8 cellular contexts compared by ENCODE assay signal in genomic region chr1:155321577-155322497, GRCh38. TPM values are rescaled to one million over a fixed set of nuclear protein-coding genes. Genes with fewer than 3 reads are reported as not detected.
A peak's percentile ranks its signal among the peaks of the same experiment; 100 is the strongest.
DNase-seq lines count a peak whose midpoint lies in the region; ATAC-seq, FAIRE-seq and TF ChIP-seq lines count a peak whose summit lies in the region.

No MANE protein-coding gene starts in this region.

- in situ Hi-C loops in IMR-90 (cut with MboI; ENCODE audit: low sequenced_read_pairs), result no loop called here

- WGBS in A549 (ENCODE audit: missing lambda C conversion rate), result 74% methylated on average over 25 of the region's 29 CpGs
- WGBS in IMR-90 (ENCODE audit: extremely low coverage in 2 of 2, insufficient read length in 1 of 2), 2 experiments, result 35% methylated on average over 6 of the region's 29 CpGs; no CpG with 5 or more reads in 1 of the 2 experiments

- no peak for TF ChIP-seq EP300 in A549 (IDR thresholded peaks at IDR 0.05)

- H3K4ac ChIP-seq in IMR-90 (ENCODE audit: low read depth, low read length), result peak overlapping the region; percentile 69

- H3K56ac ChIP-seq in IMR-90 (ENCODE audit: extremely low read depth, insufficient read depth, low read length), result no peak overlapping the region

- H3K4me1 ChIP-seq in A549 (peaks cover 20% of the 10 kb centered on the region), IMR-90 (ENCODE audit: control insufficient read depth, insufficient read depth, low read length) (peaks cover 18% of the 10 kb centered on the region; the same call in 1 of the 2 replicates), mucosa of rectum (ENCODE audit: control insufficient read depth in 2 of 2, insufficient read depth in 2 of 2, low read length in 2 of 2) (peaks cover 34 to 38% of the 10 kb centered on the region in 2 donors)

- TF ChIP-seq RAD21 in A549 (conservative IDR thresholded peaks at IDR 0.05 in 1 of 2, IDR thresholded peaks at IDR 0.05 in 1 of 2) (no peak), IMR-90 (IDR thresholded peaks at IDR 0.05; ENCODE audit: low read length) (no peak)

- intact Hi-C loops in IMR-90 (cut with micrococcal nuclease), result loop anchor here (2.0 to 10.0 kb wide), 4 partner anchors 49 to 325 kb away; partner anchors contain the start of genes CLK2, MTX1 and THBS3

- dilution Hi-C loops in IMR-90 (cut with HindIII; ENCODE audit: low sequenced_read_pairs, unreplicated experiment), result no loop called here

- CTCF ChIA-PET in A549 (lab: Yijun Ruan, JAX) (interaction anchor here (0.6 to 7.7 kb wide), 17 partner anchors 9 to 403 kb away, joined by 3 to 149 read pairs (median 5); partner anchors contain the start of genes FDPS, PKLR and SCAMP3), IMR-90 (lab: Yijun Ruan, JAX) (interaction anchor here (1.2 kb wide), 1 partner anchor 71 kb away, joined by 6 read pairs; no protein-coding TSS in a partner anchor)

- H4K5ac ChIP-seq in IMR-90 (ENCODE audit: low read depth, low read length), result no peak overlapping the region

- H2AK5ac ChIP-seq in IMR-90 (ENCODE audit: low read depth, low read length), result peak overlapping the region; percentile 71; the same call in 1 of the 2 replicates

- POLR2A ChIA-PET in A549 (lab: Yijun Ruan, JAX), result interaction anchor here (0.6 to 2.3 kb wide), 3 partner anchors 49 to 1375 kb away, joined by 3 to 7 read pairs (median 4); partner anchors contain the start of genes CLK2 and DENND4B
- POLR2A ChIA-PET in IMR-90 (lab: Charles Lee; ENCODE audit: unreplicated experiment), result no interaction called here

- peak overlapping the region; percentile 29 to 54; a peak in 2 of 4 replicates for H4K8ac ChIP-seq in IMR-90 (ENCODE audit: low read depth in 2 of 2, low read length in 2 of 2)

- H3K14ac ChIP-seq in IMR-90 (replicated peaks; ENCODE audit: low read depth, low read length), result peak overlapping the region; percentile 3; the same call in 1 of the 2 replicates

- H2AFZ ChIP-seq in IMR-90 (replicated peaks; ENCODE audit: low read length, poor library complexity), result peak overlapping the region; percentile 64

- no peak overlapping the region for H2BK120ac ChIP-seq in IMR-90 (ENCODE audit: low read depth, low read length)

- H3K18ac ChIP-seq in IMR-90 (ENCODE audit: low read depth, low read length), result no peak overlapping the region

- peak overlapping the region; percentile 71 for H3K4me3 ChIP-seq in A549
- H3K4me3 ChIP-seq in IMR-90 (ENCODE audit: insufficient read depth, low read depth, low read length), result peak overlapping the region; percentile 90
- H3K4me3 ChIP-seq in mucosa of rectum (ENCODE audit: low read length in 2 of 2), result peak overlapping the region; percentile 70 to 75

- no peak overlapping the region for H2BK5ac ChIP-seq in IMR-90 (ENCODE audit: low read depth, low read length, poor library complexity, severe bottlenecking)

- H3K36me3 Mint-ChIP-seq in central memory CD8-positive, alpha-beta T cell (ENCODE audit: insufficient read depth), result peaks cover 12% of the 10 kb centered on the region

- H3K4me2 ChIP-seq in A549, result peak overlapping the region; percentile 80
- H3K4me2 ChIP-seq in IMR-90 (ENCODE audit: low read depth, low read length), result peak overlapping the region; percentile 91

- peaks cover 20% of the 10 kb centered on the region for H4K20me1 ChIP-seq in IMR-90 (ENCODE audit: insufficient read depth, low read length)

- FAIRE-seq in A549 (lab: Jason Lieb, UNC), result no peak

- no peak overlapping the region; the same call in 1 of the 2 replicates for H4K91ac ChIP-seq in IMR-90 (ENCODE audit: insufficient read depth, low read depth, low read length)

- ATAC-seq in A549 (no peak), IMR-90 (ENCODE audit: low read depth) (no peak)
- ATAC-seq in central memory CD8-positive, alpha-beta T cell (replicated peaks; ENCODE audit: extremely low read depth, poor library complexity, severe bottlenecking), result no peak

- peak overlapping the region; percentile 89 for H3K23ac ChIP-seq in IMR-90 (ENCODE audit: low read depth, low read length)

- TF ChIP-seq POLR2A in A549 (IDR thresholded peaks at IDR 0.05; ENCODE audit: low read length) (no peak), IMR-90 (IDR thresholded peaks at IDR 0.05; ENCODE audit: low read depth, low read length) (no peak)

- peaks cover 16% of the 10 kb centered on the region; the same call in 1 of the 2 replicates for H3K9me1 ChIP-seq in IMR-90 (ENCODE audit: insufficient read depth, low read length)

- H2BK15ac ChIP-seq in IMR-90 (ENCODE audit: low read depth, low read length), result no peak overlapping the region

- no peaks in the 10 kb centered on the region for H3K9me3 Mint-ChIP-seq in central memory CD8-positive, alpha-beta T cell

- H3K36me3 ChIP-seq in IMR-90 (ENCODE audit: control insufficient read depth, insufficient read depth, low read length) (peaks cover 17% of the 10 kb centered on the region), mucosa of rectum (ENCODE audit: control insufficient read depth in 2 of 2, insufficient read depth in 2 of 2, low read length in 2 of 2) (peaks cover 18 to 24% of the 10 kb centered on the region in 2 donors)

- H3K27ac ChIP-seq in A549, result peak overlapping the region in 1 of 2 experiments; percentile 98; a peak in 4 of 6 replicates
- H3K27ac ChIP-seq in IMR-90 (ENCODE audit: insufficient read depth, low read length), result 0 out of 2 replicates have a peak overlapping the region, but pooled peaks have one; percentile 11
- peak overlapping the region in 1 of 2 donors; percentile 100 for H3K27ac ChIP-seq in mucosa of rectum (ENCODE audit: low read depth in 2 of 2, low read length in 2 of 2)

- peak overlapping the region; percentile 73 for H3K9ac ChIP-seq in IMR-90 (ENCODE audit: low read depth, low read length)
- H3K9ac ChIP-seq in mucosa of rectum (ENCODE audit: low read depth in 1 of 2, low read length in 2 of 2), result peak overlapping the region; percentile 18 to 56

- no peaks in the 10 kb centered on the region for H3K27me3 Mint-ChIP-seq in central memory CD8-positive, alpha-beta T cell

- peaks cover 20% of the 10 kb centered on the region for H3K4me1 Mint-ChIP-seq in central memory CD8-positive, alpha-beta T cell

- no TSS peak for BruUV-seq in IMR-90 (replicated peaks; lab: Mats Ljungman, UMichigan)

- DNase-seq in A549 (ENCODE audit: low read depth in 1 of 2, low spot score in 1 of 2) (no peak), IMR-90 (no peak), AML-193 (lab: John Stamatoyannopoulos, UW) (no peak), T1000 (lab: John Stamatoyannopoulos, UW) (no peak), kidney glomerular epithelial cell (lab: John Stamatoyannopoulos, UW) (no peak)
- no peak for DNase-seq in central memory CD8-positive, alpha-beta T cell (ENCODE audit: low spot score in 2 of 2)
- no peak for DNase-seq in stimulated activated CD4-positive, alpha-beta T cell treated with anti-CD3 and anti-CD28 coated beads, Interleukin-2, amount 100 ng/mL, for 24 hours

- H3K4me3 Mint-ChIP-seq in central memory CD8-positive, alpha-beta T cell, result peak overlapping the region; percentile 84

- no peak for TF ChIP-seq CTCF in A549 (IDR thresholded peaks at IDR 0.05)
- TF ChIP-seq CTCF in IMR-90 (conservative IDR thresholded peaks at IDR 0.05; ENCODE audit: low read depth, low read length), result no peak

- no peak overlapping the region for H3K27ac Mint-ChIP-seq in central memory CD8-positive, alpha-beta T cell (ENCODE audit: low read depth)

- H3K9me3 ChIP-seq in A549 (no peaks in the 10 kb centered on the region), IMR-90 (ENCODE audit: control insufficient read depth, insufficient read depth, low read length) (no peaks in the 10 kb centered on the region), mucosa of rectum (ENCODE audit: control insufficient read depth in 2 of 2, low read length in 2 of 2) (no peaks in the 10 kb centered on the region)

- peak overlapping the region; percentile 96 for H2AK9ac ChIP-seq in IMR-90 (replicated peaks; ENCODE audit: low read depth, low read length, poor library complexity)

- no peaks in the 10 kb centered on the region for H3K27me3 ChIP-seq in IMR-90 (ENCODE audit: control insufficient read depth, insufficient read depth, low read length)
- no peaks in the 10 kb centered on the region for H3K27me3 ChIP-seq in mucosa of rectum (ENCODE audit: control insufficient read depth in 2 of 2, insufficient read depth in 2 of 2, low read length in 2 of 2)

- H2BK20ac ChIP-seq in IMR-90 (ENCODE audit: low read depth, low read length), result no peak overlapping the region

- H3K79me1 ChIP-seq in IMR-90 (ENCODE audit: low read depth in 1 of 2, low read length in 2 of 2), result peaks cover 9 to 60% of the 10 kb centered on the region in 2 experiments

RNA-seq across cellular contexts. Expression of gene RUSC1, which starts 1.1 kb away (rescaled TPM):
- polyA plus RNA-seq in A549 (2011; rRNA removed), result 27.8 and 29.1 TPM in 2 replicates
- 49.7 and 73.5 TPM in 2 replicates for polyA plus RNA-seq in A549 (2012; cell fraction: cytosol; rRNA removed)
- polyA plus RNA-seq in A549 (2012; cell fraction: nucleus; rRNA removed), result 120 and 139 TPM in 2 replicates
- 27.5 to 32.2 TPM (median 30.9 TPM) in 3 replicates for polyA plus RNA-seq in A549 (2017; fragmentation: RNase III; extraction: RNeasy Plus Mini Kit Qiagen cat#74134 plus additional on column Dnase treatment)
- 17.2 and 19.7 TPM in 2 replicates for polyA minus RNA-seq in A549 (2011; rRNA and poly(A)+ RNA removed)
- total RNA-seq in IMR-90 (2012; rRNA removed), result 4.1 and 4.2 TPM in 2 replicates
- polyA plus RNA-seq in IMR-90 (2012; rRNA removed), result 31.4 and 32.7 TPM in 2 replicates
- 20.7 and 29.2 TPM in 2 replicates for polyA plus RNA-seq in IMR-90 (2012; cell fraction: cytosol; rRNA removed)
- 92.9 and 175 TPM in 2 replicates for polyA plus RNA-seq in IMR-90 (2012; cell fraction: nucleus; rRNA removed; ENCODE audit: low replicate concordance)

RNA-seq across cellular contexts. Expression of gene FDPS, which starts 13.2 kb away (rescaled TPM):
- polyA plus RNA-seq in A549 (2011; rRNA removed) (143 and 148 TPM in 2 replicates), A549 (2017; fragmentation: RNase III; extraction: RNeasy Plus Mini Kit Qiagen cat#74134 plus additional on column Dnase treatment) (176 to 228 TPM (median 205 TPM) in 3 replicates), IMR-90 (2012; rRNA removed) (183 and 186 TPM in 2 replicates)
- polyA plus RNA-seq in A549 (2012; cell fraction: cytosol; rRNA removed), result 166 and 178 TPM in 2 replicates
- polyA plus RNA-seq in A549 (2012; cell fraction: nucleus; rRNA removed), result 150 and 235 TPM in 2 replicates
- polyA minus RNA-seq in A549 (2011; rRNA and poly(A)+ RNA removed), result 86.7 and 96.2 TPM in 2 replicates
- 176 and 191 TPM in 2 replicates for total RNA-seq in IMR-90 (2012; rRNA removed)
- polyA plus RNA-seq in IMR-90 (2012; cell fraction: cytosol; rRNA removed), result 89.2 and 302 TPM in 2 replicates
- 127 and 231 TPM in 2 replicates for polyA plus RNA-seq in IMR-90 (2012; cell fraction: nucleus; rRNA removed; ENCODE audit: low replicate concordance)

RNA-seq across cellular contexts. Expression of gene PKLR, which starts 20.6 kb away (rescaled TPM):
- 0.03 TPM in 1 of 2 replicates, not detected in the other for polyA plus RNA-seq in A549 (2011; rRNA removed)
- polyA plus RNA-seq in A549 (2012; cell fraction: cytosol; rRNA removed), result 0.03 TPM in 1 of 2 replicates, not detected in the other
- polyA plus RNA-seq in A549 (2012; cell fraction: nucleus; rRNA removed), result 0.04 and 0.05 TPM in 2 replicates
- polyA plus RNA-seq in A549 (2017; fragmentation: RNase III; extraction: RNeasy Plus Mini Kit Qiagen cat#74134 plus additional on column Dnase treatment), result 0.03 TPM in 1 of 3 replicates, not detected in the others
- not detected in 2 replicates for polyA minus RNA-seq in A549 (2011; rRNA and poly(A)+ RNA removed)
- not detected in 2 replicates for total RNA-seq in IMR-90 (2012; rRNA removed)
- polyA plus RNA-seq in IMR-90 (2012; rRNA removed), result 0.03 TPM in 1 of 2 replicates, not detected in the other
- polyA plus RNA-seq in IMR-90 (2012; cell fraction: cytosol; rRNA removed), result not detected in 2 replicates
- 0.03 and 0.05 TPM in 2 replicates for polyA plus RNA-seq in IMR-90 (2012; cell fraction: nucleus; rRNA removed; ENCODE audit: low replicate concordance)

RNA-seq across cellular contexts. Expression of gene HCN3, which starts 44.6 kb away (rescaled TPM):
- polyA plus RNA-seq in A549 (2011; rRNA removed) (4.1 and 7.3 TPM in 2 replicates), A549 (2017; fragmentation: RNase III; extraction: RNeasy Plus Mini Kit Qiagen cat#74134 plus additional on column Dnase treatment) (5.3 to 8.1 TPM (median 7.6 TPM) in 3 replicates), IMR-90 (2012; rRNA removed) (2.7 and 2.9 TPM in 2 replicates)
- polyA plus RNA-seq in A549 (2012; cell fraction: cytosol; rRNA removed), result 7.7 and 10.1 TPM in 2 replicates
- polyA plus RNA-seq in A549 (2012; cell fraction: nucleus; rRNA removed), result 45.2 and 51.9 TPM in 2 replicates
- polyA minus RNA-seq in A549 (2011; rRNA and poly(A)+ RNA removed), result 6.4 and 14.3 TPM in 2 replicates
- total RNA-seq in IMR-90 (2012; rRNA removed), result 0.36 and 0.83 TPM in 2 replicates
- 0.88 and 1.4 TPM in 2 replicates for polyA plus RNA-seq in IMR-90 (2012; cell fraction: cytosol; rRNA removed)
- 20.7 and 30.0 TPM in 2 replicates for polyA plus RNA-seq in IMR-90 (2012; cell fraction: nucleus; rRNA removed; ENCODE audit: low replicate concordance)

RNA-seq across cellular contexts. Expression of gene CLK2, which starts 48.5 kb away (rescaled TPM):
- 45.7 and 51.0 TPM in 2 replicates for polyA plus RNA-seq in A549 (2011; rRNA removed)
- polyA plus RNA-seq in A549 (2012; cell fraction: cytosol; rRNA removed), result 39.6 and 41.6 TPM in 2 replicates
- polyA plus RNA-seq in A549 (2012; cell fraction: nucleus; rRNA removed), result 201 and 245 TPM in 2 replicates
- 32.4 to 37.9 TPM (median 37.5 TPM) in 3 replicates for polyA plus RNA-seq in A549 (2017; fragmentation: RNase III; extraction: RNeasy Plus Mini Kit Qiagen cat#74134 plus additional on column Dnase treatment)
- polyA minus RNA-seq in A549 (2011; rRNA and poly(A)+ RNA removed), result 56.3 and 70.0 TPM in 2 replicates
- 19.2 and 19.7 TPM in 2 replicates for total RNA-seq in IMR-90 (2012; rRNA removed)
- polyA plus RNA-seq in IMR-90 (2012; rRNA removed), result 53.0 and 61.2 TPM in 2 replicates
- 18.2 and 18.6 TPM in 2 replicates for polyA plus RNA-seq in IMR-90 (2012; cell fraction: cytosol; rRNA removed)
- 460 and 576 TPM in 2 replicates for polyA plus RNA-seq in IMR-90 (2012; cell fraction: nucleus; rRNA removed; ENCODE audit: low replicate concordance)
